Comparison of ENCODE assay signal across 15 cellular contexts in the genomic region with DNA sequence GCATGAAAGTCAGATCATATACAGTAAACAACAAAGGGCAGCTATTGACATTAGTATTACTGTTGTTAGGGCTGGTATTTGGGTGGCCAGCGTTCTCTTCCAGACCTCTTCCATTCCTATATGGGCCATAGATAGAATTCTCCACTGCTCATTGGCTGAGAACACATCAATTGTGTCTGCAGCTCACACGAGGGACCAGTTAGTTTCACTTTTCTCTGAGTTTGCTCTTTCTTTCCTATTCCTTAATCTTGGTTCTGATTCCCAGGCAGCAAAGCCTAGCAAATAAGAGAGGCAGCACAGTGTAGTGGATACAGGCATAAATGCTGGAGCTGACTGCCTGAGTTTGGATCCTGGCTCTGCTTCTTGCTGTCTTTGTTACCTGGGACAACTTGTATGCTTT.
"Had no signal": no experiment of that assay in that cellular context is flagged by ENCODE, and none has a peak within 500 bp of the region (broad histone marks: within the 10 kb centered on the region; RNA-seq: fewer than 3 reads in every experiment).

No MANE protein-coding gene starts in this region.

- H3K9me3 ChIP-seq: lower lobe of right lung, neutrophil, transverse colon had no signal

- H3K9me3 Mint-ChIP-seq: activated T-cell treated with anti-CD3 and anti-CD28 coated beads, Interleukin-2, amount 50 U/mL, for 24 hours; stimulated activated memory B cell treated with anti-CD40 and anti-IgM and Interleukin-4, amounts not matched to agents 10 μg/mL and 1 μg/mL and 100 μg/mL, for 72 hours had no signal

- H3K27ac ChIP-seq: hepatocyte, lower lobe of right lung, neutrophil, transverse colon had no signal

- H3K4me1 ChIP-seq: lower lobe of right lung, transverse colon had no signal

- H3K4me3 ChIP-seq: hepatocyte, lower lobe of right lung, transverse colon had no signal

- H3K27me3 Mint-ChIP-seq: activated T-cell treated with anti-CD3 and anti-CD28 coated beads, Interleukin-2, amount 50 U/mL, for 24 hours; naive B cell had no signal

- ATAC-seq: activated CD8-positive, alpha-beta memory T cell treated with anti-CD3 and anti-CD28 coated beads, Interleukin-2, amount 10 ng/mL, durations not matched to agents 7 days and 5 days; lower lobe of right lung; stimulated activated memory B cell treated with anti-CD40 and anti-IgM and Interleukin-4, amounts not matched to agents 10 μg/mL and 1 μg/mL and 100 μg/mL, for 72 hours had no signal

- H3K36me3 Mint-ChIP-seq: activated CD8-positive, alpha-beta memory T cell treated with anti-CD3 and anti-CD28 coated beads, Interleukin-2, amount 10 ng/mL, durations not matched to agents 7 days and 5 days; activated naive CD4-positive, alpha-beta T cell treated with anti-CD3 and anti-CD28 coated beads, Interleukin-2, amount 50 U/mL, for 24 hours; naive B cell; stimulated activated memory B cell treated with anti-CD40 and anti-IgM and Interleukin-4, amounts not matched to agents 10 μg/mL and 1 μg/mL and 100 μg/mL, for 72 hours had no signal

- DNase-seq: activated CD4-positive, alpha-beta T cell treated with anti-CD3 and anti-CD28 coated beads, Interleukin-2, amount 50 U/mL, for 48 hours; activated CD8-positive, alpha-beta memory T cell treated with anti-CD3 and anti-CD28 coated beads, Interleukin-2, amount 10 ng/mL, durations not matched to agents 7 days and 5 days; activated effector memory CD4-positive, alpha-beta T cell treated with Interleukin-2 at 50 U/mL for 16 hours; activated T-cell treated with anti-CD3 and anti-CD28 coated beads, Interleukin-2, amount 50 U/mL, for 24 hours; kidney glomerular epithelial cell; lower lobe of right lung; naive B cell; posterior cingulate gyrus; stimulated activated CD4-positive, alpha-beta T cell treated with anti-CD3 and anti-CD28 coated beads, Interleukin-1b, Interleukin-23, amount 100 ng/mL, for 48 hours; T-helper 2 cell; transverse colon had no signal

- H3K27ac Mint-ChIP-seq: activated CD8-positive, alpha-beta memory T cell treated with anti-CD3 and anti-CD28 coated beads, Interleukin-2, amount 10 ng/mL, durations not matched to agents 7 days and 5 days; activated naive CD4-positive, alpha-beta T cell treated with anti-CD3 and anti-CD28 coated beads, Interleukin-2, amount 50 U/mL, for 24 hours; activated T-cell treated with anti-CD3 and anti-CD28 coated beads, Interleukin-2, amount 50 U/mL, for 24 hours; stimulated activated memory B cell treated with anti-CD40 and anti-IgM and Interleukin-4, amounts not matched to agents 10 μg/mL and 1 μg/mL and 100 μg/mL, for 72 hours had no signal

- H3K4me3 Mint-ChIP-seq: activated CD8-positive, alpha-beta memory T cell treated with anti-CD3 and anti-CD28 coated beads, Interleukin-2, amount 10 ng/mL, durations not matched to agents 7 days and 5 days; activated naive CD4-positive, alpha-beta T cell treated with anti-CD3 and anti-CD28 coated beads, Interleukin-2, amount 50 U/mL, for 24 hours; activated T-cell treated with anti-CD3 and anti-CD28 coated beads, Interleukin-2, amount 50 U/mL, for 24 hours; naive B cell; stimulated activated memory B cell treated with anti-CD40 and anti-IgM and Interleukin-4, amounts not matched to agents 10 μg/mL and 1 μg/mL and 100 μg/mL, for 72 hours had no signal

- H3K4me2 ChIP-seq: hepatocyte had no signal

- H3K4me1 Mint-ChIP-seq: activated CD8-positive, alpha-beta memory T cell treated with anti-CD3 and anti-CD28 coated beads, Interleukin-2, amount 10 ng/mL, durations not matched to agents 7 days and 5 days; activated naive CD4-positive, alpha-beta T cell treated with anti-CD3 and anti-CD28 coated beads, Interleukin-2, amount 50 U/mL, for 24 hours; naive B cell; stimulated activated memory B cell treated with anti-CD40 and anti-IgM and Interleukin-4, amounts not matched to agents 10 μg/mL and 1 μg/mL and 100 μg/mL, for 72 hours had no signal

- H3K79me2 ChIP-seq: hepatocyte had no signal

- H3K36me3 ChIP-seq: lower lobe of right lung, neutrophil, transverse colon had no signal

- H2AFZ ChIP-seq: hepatocyte had no signal

- H3K27me3 ChIP-seq: neutrophil, transverse colon had no signal
